In the genomic region with DNA sequence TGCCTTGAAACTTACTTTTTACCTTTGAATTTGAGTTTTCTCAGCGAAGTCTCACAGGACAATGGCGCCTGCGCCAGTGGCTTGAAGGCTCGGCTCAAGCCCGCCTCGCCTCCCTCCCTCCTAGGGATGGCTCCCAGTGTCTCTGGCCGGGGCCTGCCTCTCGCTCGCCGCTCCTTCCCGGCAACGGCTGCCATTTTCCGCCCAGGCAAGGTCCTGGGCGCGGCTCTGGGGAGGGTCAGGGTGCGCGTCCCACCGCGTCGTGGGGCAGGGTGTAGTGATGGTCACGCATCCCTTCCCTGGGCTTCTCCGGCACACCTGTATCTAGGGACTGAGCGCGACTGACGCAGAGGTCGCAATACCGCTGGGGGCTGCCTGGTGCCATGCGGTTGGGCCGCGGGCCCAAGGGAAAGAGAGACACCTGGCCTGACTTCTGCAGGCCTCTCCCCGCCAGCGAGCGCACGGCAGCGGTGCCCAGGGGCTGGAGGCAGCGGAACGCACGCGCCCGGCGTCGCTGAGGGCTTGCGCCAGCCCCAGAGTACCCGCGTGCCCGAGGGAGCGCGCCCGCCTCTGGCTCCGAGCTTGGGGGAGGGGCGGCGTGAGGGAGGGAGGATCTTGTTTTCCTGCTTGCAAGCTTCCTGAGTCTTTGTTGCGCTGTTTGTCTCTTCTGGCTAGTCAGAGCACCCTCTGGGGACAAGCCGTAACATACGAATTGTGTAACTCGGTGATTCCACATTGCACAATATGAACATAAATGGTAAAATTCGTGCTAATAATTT, we compare ENCODE assay signal across 8 cellular contexts. TPM values are rescaled to one million over a fixed set of nuclear protein-coding genes. Genes with fewer than 3 reads are reported as not detected.
A peak's percentile ranks its signal among the peaks of the same experiment; 100 is the strongest.
DNase-seq lines count a peak whose midpoint lies in the region; ATAC-seq and TF ChIP-seq lines count a peak whose summit lies in the region.

No MANE protein-coding gene starts in this region.

- DNase-seq in NCI-H748 treated with DMSO at 0.1 percent for 48 hours (lab: John Stamatoyannopoulos, UW) (peak; percentile 51), erythroblast (lab: John Stamatoyannopoulos, UW) (peak; percentile 65 to 75), mesothelial cell of epicardium (ENCODE audit: low spot score in 2 of 2, unreplicated experiment in 2 of 2) (peak; percentile 75 to 88)
- DNase-seq in activated T-cell treated with anti-CD3 and anti-CD28 coated beads, Interleukin-2, amount 50 U/mL, for 48 hours = peak; percentile 84 to 85
- peak; percentile 19 to 38 for DNase-seq in stimulated activated CD8-positive, alpha-beta memory T cell treated with anti-CD3 and anti-CD28 coated beads, Interleukin-15, amount 100 ng/mL, for 4 hours (ENCODE audit: low read depth in 2 of 2)

- no peaks in the 10 kb centered on the region for H3K27me3 Mint-ChIP-seq in mesothelial cell of epicardium (ENCODE audit: low read depth)

- H3K4me3 Mint-ChIP-seq in mesothelial cell of epicardium = peak overlapping the region; percentile 78

- H3K4me1 Mint-ChIP-seq in mesothelial cell of epicardium = peaks cover 4% of the 10 kb centered on the region

- ATAC-seq in GM19372 (IDR thresholded peaks at IDR 0.05; ENCODE audit: low read depth, unreplicated experiment) = peak; percentile 45
- ATAC-seq in HG03196 (IDR thresholded peaks at IDR 0.05; ENCODE audit: unreplicated experiment) = no peak
- no peak for ATAC-seq in HG03097 (IDR thresholded peaks at IDR 0.05; ENCODE audit: low FRiP score, unreplicated experiment)

- peak; percentile 57 for TF ChIP-seq POLR2A in erythroblast (IDR thresholded peaks at IDR 0.05; ENCODE audit: low read length)

- H3K9me3 Mint-ChIP-seq in mesothelial cell of epicardium = no peaks in the 10 kb centered on the region

- H3K36me3 Mint-ChIP-seq in mesothelial cell of epicardium = no peaks in the 10 kb centered on the region

- TF ChIP-seq CTCF in mesothelial cell of epicardium (IDR thresholded peaks at IDR 0.05; ENCODE audit: unreplicated experiment) = no peak

- peak overlapping the region; percentile 98 for H3K27ac Mint-ChIP-seq in mesothelial cell of epicardium

RNA-seq across cellular contexts. Expression of gene FEM1B, which starts 20.7 kb away (rescaled TPM):
- total RNA-seq in mesothelial cell of epicardium = 49.6 to 61.0 TPM (median 54.6 TPM) in 3 replicates

RNA-seq across cellular contexts. Expression of gene CLN6, which starts 27.3 kb away (rescaled TPM):
- 35.1 to 35.8 TPM (median 35.3 TPM) in 3 replicates for total RNA-seq in mesothelial cell of epicardium

RNA-seq across cellular contexts. Expression of gene CALML4, which starts 51.7 kb away (rescaled TPM):
- 8.3 to 10.2 TPM (median 8.4 TPM) in 3 replicates for total RNA-seq in mesothelial cell of epicardium

Comparison
In these comparisons a context has a peak if more than half of its experiments do, and no peak if none do; other contexts are left out.
1. DNase-seq: peak in every context shown above with its lines; median percentile 84 in activated T-cell treated with anti-CD3 and anti-CD28 coated beads, Interleukin-2, amount 50 U/mL, for 48 hours; 82 in mesothelial cell of epicardium; 70 in erythroblast; 51 in NCI-H748 treated with DMSO at 0.1 percent for 48 hours; 28 in stimulated activated CD8-positive, alpha-beta memory T cell treated with anti-CD3 and anti-CD28 coated beads, Interleukin-15, amount 100 ng/mL, for 4 hours.